Comparison of ENCODE assay signal across 19 cellular contexts in genomic region chr3:157534725-157535161, GRCh38. TPM values are rescaled to one million over a fixed set of nuclear protein-coding genes. Genes with fewer than 3 reads are reported as not detected.
"Had no signal": no experiment of that assay in that cellular context is flagged by ENCODE, and none has a peak within 500 bp of the region (broad histone marks: within the 10 kb centered on the region; RNA-seq: fewer than 3 reads in every experiment).

No MANE protein-coding gene starts in this region.

- H3K4me1 ChIP-seq: testis had no signal

- ATAC-seq: activated T-cell treated with anti-CD3 and anti-CD28 coated beads, Interleukin-2, amount 50 U/mL, for 4 hours; esophagus mucosa; natural killer cell had no signal

- H3K9me3 Mint-ChIP-seq: activated CD4-positive, alpha-beta memory T cell treated with anti-CD3 and anti-CD28 coated beads, Interleukin-2, amount 10 ng/mL, durations not matched to agents 7 days and 5 days; activated naive CD4-positive, alpha-beta T cell treated with anti-CD3 and anti-CD28 coated beads, Interleukin-2, amount 50 U/mL, for 24 hours; activated T-cell treated with anti-CD3 and anti-CD28 coated beads, Interleukin-2, amount 50 U/mL, for 4 hours; memory B cell; natural killer cell had no signal

- H3K4me3 Mint-ChIP-seq: activated CD4-positive, alpha-beta memory T cell treated with anti-CD3 and anti-CD28 coated beads, Interleukin-2, amount 10 ng/mL, durations not matched to agents 7 days and 5 days; activated naive CD4-positive, alpha-beta T cell treated with anti-CD3 and anti-CD28 coated beads, Interleukin-2, amount 50 U/mL, for 24 hours; activated T-cell treated with anti-CD3 and anti-CD28 coated beads, Interleukin-2, amount 50 U/mL, for 4 hours; memory B cell; natural killer cell had no signal

- H3K27ac Mint-ChIP-seq: activated CD4-positive, alpha-beta memory T cell treated with anti-CD3 and anti-CD28 coated beads, Interleukin-2, amount 10 ng/mL, durations not matched to agents 7 days and 5 days; activated naive CD4-positive, alpha-beta T cell treated with anti-CD3 and anti-CD28 coated beads, Interleukin-2, amount 50 U/mL, for 24 hours; memory B cell; natural killer cell had no signal

- H3K9me3 ChIP-seq: adrenal gland, left ventricle myocardium inferior, neutrophil, stomach, testis, upper lobe of left lung had no signal

- H3K27me3 Mint-ChIP-seq: memory B cell had no signal

- H3K4me1 Mint-ChIP-seq: activated CD4-positive, alpha-beta memory T cell treated with anti-CD3 and anti-CD28 coated beads, Interleukin-2, amount 10 ng/mL, durations not matched to agents 7 days and 5 days; activated naive CD4-positive, alpha-beta T cell treated with anti-CD3 and anti-CD28 coated beads, Interleukin-2, amount 50 U/mL, for 24 hours; memory B cell; natural killer cell had no signal

- DNase-seq: activated CD4-positive, alpha-beta memory T cell treated with anti-CD3 and anti-CD28 coated beads, Interleukin-2, amount 10 ng/mL, durations not matched to agents 7 days and 5 days; activated CD4-positive, alpha-beta T cell treated with anti-CD3 and anti-CD28 coated beads for 4 hours; activated effector memory CD4-positive, alpha-beta T cell treated with Interleukin-2 at 50 U/mL for 16 hours; activated T-cell treated with anti-CD3 and anti-CD28 coated beads, Interleukin-2, amount 50 U/mL, for 4 hours; adrenal gland; hippocampal formation; left ventricle myocardium inferior; natural killer cell; stimulated activated CD4-positive, alpha-beta T cell treated with anti-CD3 and anti-CD28 coated beads, Interleukin-12 subunit alpha, Interleukin-12 subunit beta, amount 100 ng/mL, for 4 hours; stimulated activated CD4-positive, alpha-beta T cell treated with anti-CD3 and anti-CD28 coated beads, Interleukin-2, amount 100 ng/mL, for 24 hours; stomach; testis; upper lobe of left lung had no signal

- H3K36me3 ChIP-seq: adrenal gland, left ventricle myocardium inferior, neutrophil, stomach, upper lobe of left lung had no signal

- H3K36me3 Mint-ChIP-seq: activated naive CD4-positive, alpha-beta T cell treated with anti-CD3 and anti-CD28 coated beads, Interleukin-2, amount 50 U/mL, for 24 hours; memory B cell; natural killer cell had no signal

- FAIRE-seq: endometrium had no signal

- H3K27ac ChIP-seq: adrenal gland, left ventricle myocardium inferior, neutrophil, stomach, testis, upper lobe of left lung, VCaP had no signal

- H3K27me3 ChIP-seq: adrenal gland, stomach, testis, upper lobe of left lung had no signal

- H3K4me3 ChIP-seq: adrenal gland, left ventricle myocardium inferior, stomach, testis, upper lobe of left lung had no signal

RNA-seq across cellular contexts. Expression of gene VEPH1, which starts 31.5 kb away (rescaled TPM):
- total RNA-seq: activated CD4-positive, alpha-beta memory T cell treated with anti-CD3 and anti-CD28 coated beads, Interleukin-2, amount 10 ng/mL, durations not matched to agents 7 days and 5 days had no signal
